8 cellular contexts compared by ENCODE assay signal in genomic region chr14:106879241-106879640, GRCh38.
DNase-seq lines count a peak whose midpoint lies in the region; ATAC-seq and TF ChIP-seq lines count a peak whose summit lies in the region.

No MANE protein-coding gene starts in this region.

- RAD21 ChIA-PET in HCT116 (lab: Charles Lee; ENCODE audit: low non-redundant PET in 1 of 2, low total read pairs in 2 of 2, uncharacterized antibody in 2 of 2, unreplicated experiment in 2 of 2): no interaction called here

- H3K4me3 ChIP-seq in HCT116 (replicated peaks in 1 of 2; ENCODE audit: low read depth in 1 of 2, low read length in 2 of 2) (no peak overlapping the region), OCI-LY1 (ENCODE audit: low read depth, low read length, poor library complexity, severe bottlenecking) (no peak overlapping the region), retinal pigment epithelial cell (ENCODE audit: low read length) (no peak overlapping the region)

- intact Hi-C loops in HCT116 (cut with micrococcal nuclease): no loop called here

- TF ChIP-seq RAD21 in HCT116 (IDR thresholded peaks at IDR 0.05; ENCODE audit: low read depth): no peak

- H3K36me3 ChIP-seq in HCT116 (ENCODE audit: control insufficient read depth in 1 of 2, insufficient read depth in 2 of 2, low read length in 2 of 2) (no peaks in the 10 kb centered on the region), OCI-LY1 (ENCODE audit: insufficient read depth, low read length) (no peaks in the 10 kb centered on the region)

- peak; percentile 41 to 51 (median 49); a peak in 5 of 6 replicates for TF ChIP-seq CTCF in HCT116 (IDR thresholded peaks at IDR 0.05 in 2 of 3, conservative IDR thresholded peaks at IDR 0.05 in 1 of 3; ENCODE audit: borderline replicate concordance in 1 of 3, insufficient read depth in 1 of 3, low read depth in 2 of 3, low read length in 2 of 3)
- peak; percentile 100 for TF ChIP-seq CTCF in OCI-LY1 (IDR thresholded peaks at IDR 0.05; ENCODE audit: low read length)
- peak; percentile 16 for TF ChIP-seq CTCF in retinal pigment epithelial cell (conservative IDR thresholded peaks at IDR 0.05; ENCODE audit: low read depth, low read length)

- BruUV-seq in HCT116 (replicated peaks; lab: Mats Ljungman, UMichigan): no TSS peak

- no peak for TF ChIP-seq POLR2A in HCT116 (IDR thresholded peaks at IDR 0.05; ENCODE audit: borderline replicate concordance, extremely low read depth, insufficient read depth, insufficient read length)

- peaks cover 7% of the 10 kb centered on the region for H3F3A ChIP-seq in OCI-LY1 (ENCODE audit: insufficient read depth, low read length)

- H4K20me1 ChIP-seq in HCT116 (ENCODE audit: insufficient read depth) (no peaks in the 10 kb centered on the region), OCI-LY1 (ENCODE audit: insufficient read depth, low read length) (no peaks in the 10 kb centered on the region)

- H3K9me3 ChIP-seq in HCT116 (ENCODE audit: control insufficient read depth in 1 of 2, insufficient read depth in 1 of 2, low read depth in 1 of 2, low read length in 2 of 2): peaks cover 3 to 13% of the 10 kb centered on the region in 2 experiments; a peak in 2 of 4 replicates
- peaks cover 12% of the 10 kb centered on the region for H3K9me3 ChIP-seq in OCI-LY1 (ENCODE audit: low read length)

- DNase-seq in DMS 273 treated with DMSO at 0.1 percent for 48 hours (lab: John Stamatoyannopoulos, UW) (peak; percentile 18), HCT116 (ENCODE audit: low read depth, low spot score) (peak; percentile 10), retinal pigment epithelial cell (ENCODE audit: low read depth) (no peak), OCI-M2 (lab: John Stamatoyannopoulos, UW; ENCODE audit: unreplicated experiment) (no peak)
- peak; percentile 52 for DNase-seq in activated naive CD4-positive, alpha-beta T cell treated with anti-CD3 and anti-CD28 coated beads, Interleukin-2, amount 50 U/mL, for 16 hours

- H3K79me2 ChIP-seq in HCT116 (ENCODE audit: insufficient read depth, low read length): no peaks in the 10 kb centered on the region
- H3K79me2 ChIP-seq in OCI-LY1 (ENCODE audit: insufficient read depth, low read length): no peaks in the 10 kb centered on the region

- H3K9me2 ChIP-seq in HCT116 (ENCODE audit: insufficient read depth) (no peaks in the 10 kb centered on the region), OCI-LY1 (ENCODE audit: low read depth, low read length) (no peaks in the 10 kb centered on the region)

- H3K4me2 ChIP-seq in HCT116 (ENCODE audit: low read length): no peak overlapping the region
- peak overlapping the region; percentile 36; the same call in 1 of the 2 replicates for H3K4me2 ChIP-seq in OCI-LY1 (ENCODE audit: low read length)

- POLR2A ChIA-PET in HCT116 (lab: Charles Lee): no interaction called here

- H3K4me1 ChIP-seq in HCT116 (ENCODE audit: control insufficient read depth in 1 of 2, insufficient read depth in 2 of 2, low read length in 2 of 2) (no peaks in the 10 kb centered on the region), OCI-LY1 (ENCODE audit: insufficient read depth, low read length, severe bottlenecking) (peaks cover 54% of the 10 kb centered on the region)

- CTCF ChIA-PET in HCT116 (lab: Charles Lee): no interaction called here

- ATAC-seq in HCT116 (peak; percentile 59), GM21447 (IDR thresholded peaks at IDR 0.05; ENCODE audit: unreplicated experiment) (no peak), GM19023 (IDR thresholded peaks at IDR 0.05; ENCODE audit: unreplicated experiment) (no peak)

- H3K27ac ChIP-seq in HCT116 (ENCODE audit: low read depth, low read length) (no peak overlapping the region), OCI-LY1 (ENCODE audit: low read depth, low read length, poor library complexity, severe bottlenecking) (no peak overlapping the region)

- H3K9ac ChIP-seq in HCT116 (ENCODE audit: low read length) (no peak overlapping the region), OCI-LY1 (ENCODE audit: low read length) (no peak overlapping the region)

- H3K27me3 ChIP-seq in HCT116 (ENCODE audit: insufficient read depth, low read length): no peaks in the 10 kb centered on the region
- H3K27me3 ChIP-seq in OCI-LY1 (ENCODE audit: insufficient read depth, low read length): no peaks in the 10 kb centered on the region

- H2AFZ ChIP-seq in HCT116 (ENCODE audit: low read depth, low read length, poor library complexity, severe bottlenecking) (no peak overlapping the region), OCI-LY1 (ENCODE audit: low read length) (no peak overlapping the region)

TF ChIP-seq in HCT116, 20 proteins besides CTCF, POLR2A, EP300 and RAD21:
- TF ChIP-seq POLR2AphosphoS5 (IDR thresholded peaks at IDR 0.05; ENCODE audit: low read depth, low read length) (no peak), SP1 (IDR thresholded peaks at IDR 0.05; ENCODE audit: low read depth) (no peak), SIN3A (IDR thresholded peaks at IDR 0.05; ENCODE audit: low read depth) (no peak), MAX (IDR thresholded peaks at IDR 0.05) (no peak), EZH2 (IDR thresholded peaks at IDR 0.05) (no peak), YY1 (IDR thresholded peaks at IDR 0.05; ENCODE audit: extremely low read depth, insufficient replicate concordance, low read depth, low read length) (no peak), ZFX (IDR thresholded peaks at IDR 0.05) (no peak), REST (IDR thresholded peaks at IDR 0.05; ENCODE audit: low read depth) (no peak), ZBTB33 (IDR thresholded peaks at IDR 0.05; ENCODE audit: extremely low read depth, insufficient replicate concordance, low read length) (no peak), JUND (IDR thresholded peaks at IDR 0.05) (no peak), TCF7L2 (IDR thresholded peaks at IDR 0.05; ENCODE audit: borderline replicate concordance, extremely low read depth, insufficient read depth, insufficient read length) (no peak), ELF1 (IDR thresholded peaks at IDR 0.05; ENCODE audit: borderline replicate concordance, low read depth) (no peak), EZH2phosphoT487 (IDR thresholded peaks at IDR 0.05; ENCODE audit: borderline replicate concordance) (no peak), FOSL1 (IDR thresholded peaks at IDR 0.05; ENCODE audit: low read depth) (no peak), CEBPB (IDR thresholded peaks at IDR 0.05; ENCODE audit: low read depth) (no peak), CBX3 (IDR thresholded peaks at IDR 0.05; ENCODE audit: low read depth) (no peak), EGR1 (IDR thresholded peaks at IDR 0.05; ENCODE audit: low read depth) (no peak), ZNF274 (IDR thresholded peaks at IDR 0.05; ENCODE audit: low read depth, low read length) (no peak), ATF3 (IDR thresholded peaks at IDR 0.05) (no peak)
TF ChIP-seq in HCT116: peak in this region for 0.

Comparison
In these comparisons a context has a peak if more than half of its experiments do, and no peak if none do; other contexts are left out.
1. DNase-seq: peak in DMS 273 treated with DMSO at 0.1 percent for 48 hours (single experiment), HCT116 (single experiment) and activated naive CD4-positive, alpha-beta T cell treated with anti-CD3 and anti-CD28 coated beads, Interleukin-2, amount 50 U/mL, for 16 hours (single experiment); none in retinal pigment epithelial cell (single experiment) and OCI-M2 (single experiment).
2. CTCF ChIP-seq: peak in every context shown above with its lines; median percentile 100 in OCI-LY1; 49 in HCT116; 16 in retinal pigment epithelial cell.